In genomic region chr5:87411586-87412416, GRCh38 we compare ENCODE assay signal across 8 cellular contexts. TPM values are rescaled to one million over a fixed set of nuclear protein-coding genes. Genes with fewer than 3 reads are reported as not detected.
DNase-seq lines count a peak whose midpoint lies in the region; ATAC-seq lines count a peak whose summit lies in the region.

No MANE protein-coding gene starts in this region.

- H3K27ac ChIP-seq in CD4-positive, CD25-positive, alpha-beta regulatory T cell (ENCODE audit: insufficient read depth, low read length, poor library complexity, severe bottlenecking) = peak overlapping the region; percentile 98
- H3K27ac ChIP-seq in mesendoderm (ENCODE audit: low read depth, low read length) (no peak overlapping the region), thymus (ENCODE audit: low read depth) (peak overlapping the region; percentile 97)

- H3K4me1 Mint-ChIP-seq in CD4-positive, CD25-positive, alpha-beta regulatory T cell = peaks cover 21 to 60% (median 40%) of the 10 kb centered on the region in 4 donors
- H3K4me1 Mint-ChIP-seq in effector memory CD8-positive, alpha-beta T cell (ENCODE audit: low read depth in 2 of 2) = peaks cover 34 to 48% of the 10 kb centered on the region in 2 donors

- H4K8ac ChIP-seq in mesendoderm (ENCODE audit: low read depth, low read length) = no peak overlapping the region

- peaks cover 16% of the 10 kb centered on the region for H3K79me2 ChIP-seq in mesendoderm (ENCODE audit: control insufficient read depth, insufficient read depth, low read length)

- no peak overlapping the region for H3K4ac ChIP-seq in mesendoderm (ENCODE audit: low read depth, low read length)

- H3K4me2 ChIP-seq in mesendoderm (ENCODE audit: low read length) = peak overlapping the region; percentile 64

- peak overlapping the region; percentile 99 for H3K4me3 ChIP-seq in CD4-positive, CD25-positive, alpha-beta regulatory T cell (ENCODE audit: low read depth, low read length)
- H3K4me3 ChIP-seq in mesendoderm (ENCODE audit: low read length) (peak overlapping the region; percentile 98), thymus (ENCODE audit: low read length) (peak overlapping the region; percentile 82)

- H3K4me3 Mint-ChIP-seq in CD4-positive, CD25-positive, alpha-beta regulatory T cell = peak overlapping the region; percentile 90 to 98 (median 94)
- peak overlapping the region; percentile 84 to 91 for H3K4me3 Mint-ChIP-seq in effector memory CD8-positive, alpha-beta T cell

- H3K9ac ChIP-seq in mesendoderm (ENCODE audit: low read length) = peak overlapping the region; percentile 96

- H3K27me3 ChIP-seq in CD4-positive, CD25-positive, alpha-beta regulatory T cell (ENCODE audit: control insufficient read depth, insufficient read depth, low read length) = no peaks in the 10 kb centered on the region
- H3K27me3 ChIP-seq in mesendoderm (ENCODE audit: insufficient read depth, low read length, poor library complexity) = no peaks in the 10 kb centered on the region
- no peaks in the 10 kb centered on the region for H3K27me3 ChIP-seq in thymus (ENCODE audit: control insufficient read depth, insufficient read depth)

- peaks cover 48% of the 10 kb centered on the region for H3K4me1 ChIP-seq in CD4-positive, CD25-positive, alpha-beta regulatory T cell (ENCODE audit: control insufficient read depth, insufficient read depth, low read length, poor library complexity, severe bottlenecking)
- H3K4me1 ChIP-seq in mesendoderm (ENCODE audit: control insufficient read depth, low read depth, low read length) (no peaks in the 10 kb centered on the region), thymus (ENCODE audit: control insufficient read depth, insufficient read depth, low read length) (no peaks in the 10 kb centered on the region)

- H3K79me1 ChIP-seq in mesendoderm (ENCODE audit: low read length) = peaks cover 7% of the 10 kb centered on the region

- no peak overlapping the region for H4K5ac ChIP-seq in mesendoderm (ENCODE audit: low read length)

- WGBS in mesendoderm (ENCODE audit: extremely low coverage, insufficient coverage, low lambda C conversion rate) = no CpG with 5 or more reads among the region's 18 CpGs
- 5% methylated on average over 18 of the region's 18 CpGs for WGBS in thymus

- H3K27ac Mint-ChIP-seq in CD4-positive, CD25-positive, alpha-beta regulatory T cell = peak overlapping the region; percentile 98 to 100 (median 99)
- H3K27ac Mint-ChIP-seq in effector memory CD8-positive, alpha-beta T cell = peak overlapping the region; percentile 96

- H3K36me3 ChIP-seq in CD4-positive, CD25-positive, alpha-beta regulatory T cell (ENCODE audit: control insufficient read depth, insufficient read depth, low read length) = peaks cover 37% of the 10 kb centered on the region
- no peaks in the 10 kb centered on the region for H3K36me3 ChIP-seq in mesendoderm (ENCODE audit: control insufficient read depth, insufficient read depth, low read length)
- peaks cover 3% of the 10 kb centered on the region for H3K36me3 ChIP-seq in thymus (ENCODE audit: control insufficient read depth, insufficient read depth)

- peaks cover 21% of the 10 kb centered on the region for H3K36me3 Mint-ChIP-seq in CD4-positive, CD25-positive, alpha-beta regulatory T cell
- H3K36me3 Mint-ChIP-seq in effector memory CD8-positive, alpha-beta T cell (ENCODE audit: insufficient read depth) = peaks cover 59% of the 10 kb centered on the region

- ATAC-seq in CD4-positive, CD25-positive, alpha-beta regulatory T cell (ENCODE audit: low read depth in 2 of 2) = no peak
- ATAC-seq in GM19324 (IDR thresholded peaks at IDR 0.05; ENCODE audit: low FRiP score, unreplicated experiment) (peak; percentile 17), HG03520 (IDR thresholded peaks at IDR 0.05; ENCODE audit: unreplicated experiment) (peak; percentile 6)
- ATAC-seq in effector memory CD8-positive, alpha-beta T cell (replicated peaks) = peak; percentile 0

- H3K56ac ChIP-seq in mesendoderm (ENCODE audit: low read length) = peak overlapping the region; percentile 96

- no peaks in the 10 kb centered on the region for H3K27me3 Mint-ChIP-seq in CD4-positive, CD25-positive, alpha-beta regulatory T cell
- no peaks in the 10 kb centered on the region for H3K27me3 Mint-ChIP-seq in effector memory CD8-positive, alpha-beta T cell

- no peaks in the 10 kb centered on the region for H3K9me3 ChIP-seq in CD4-positive, CD25-positive, alpha-beta regulatory T cell (ENCODE audit: control insufficient read depth in 2 of 2, low read length in 2 of 2)
- no peaks in the 10 kb centered on the region for H3K9me3 ChIP-seq in thymus (ENCODE audit: control insufficient read depth)

- no peak overlapping the region for H2BK15ac ChIP-seq in mesendoderm (replicated peaks; ENCODE audit: low read depth)

- H2BK5ac ChIP-seq in mesendoderm (ENCODE audit: low read length) = no peak overlapping the region

- H2BK120ac ChIP-seq in mesendoderm (ENCODE audit: low read depth, low read length) = no peak overlapping the region

- peak in 2 of 3 donors; percentile 31 to 52 for DNase-seq in CD4-positive, CD25-positive, alpha-beta regulatory T cell
- DNase-seq in T-helper 9 cell (peak; percentile 4), mesendoderm (peak; percentile 55), GOT3 (lab: John Stamatoyannopoulos, UW) (no peak)
- no peak for DNase-seq in effector memory CD8-positive, alpha-beta T cell

- H3K23ac ChIP-seq in mesendoderm (ENCODE audit: low read length) = no peak overlapping the region

- no peaks in the 10 kb centered on the region for H3K9me3 Mint-ChIP-seq in CD4-positive, CD25-positive, alpha-beta regulatory T cell
- H3K9me3 Mint-ChIP-seq in effector memory CD8-positive, alpha-beta T cell = no peaks in the 10 kb centered on the region

- no peak overlapping the region for H3K18ac ChIP-seq in mesendoderm (ENCODE audit: low read length)

- no peak overlapping the region for H2AK5ac ChIP-seq in mesendoderm (ENCODE audit: low read length)

RNA-seq across cellular contexts. Expression of gene CCNH, which starts 0.9 kb away (rescaled TPM):
- 393 TPM for total RNA-seq in CD4-positive, CD25-positive, alpha-beta regulatory T cell
- polyA plus RNA-seq in CD4-positive, CD25-positive, alpha-beta regulatory T cell = 10 to 100 TPM; 60.0 to 65.8 (median 63.5) TPM
- 29.2 TPM for polyA plus RNA-seq in mesendoderm (2013, experiment 1 of 2)
- 30.6 TPM for polyA plus RNA-seq in mesendoderm (2013, experiment 2 of 2)
- polyA plus RNA-seq in thymus = 71.3 TPM

Comparison
In these comparisons a context has a peak if more than half of its experiments do, and no peak if none do; other contexts are left out.
1. ATAC-seq: peak in GM19324 (single experiment), HG03520 (single experiment) and effector memory CD8-positive, alpha-beta T cell (single experiment); none in CD4-positive, CD25-positive, alpha-beta regulatory T cell (0 of 2).
2. DNase-seq: peak in CD4-positive, CD25-positive, alpha-beta regulatory T cell (2 of 3), T-helper 9 cell (single experiment) and mesendoderm (single experiment); none in effector memory CD8-positive, alpha-beta T cell (0 of 3) and GOT3 (single experiment).
3. Peak in every context shown above with its lines, with median percentiles within 50 percentile points of each other: H3K4me3 ChIP-seq.